17 cellular contexts compared by ENCODE assay signal in the genomic region with DNA sequence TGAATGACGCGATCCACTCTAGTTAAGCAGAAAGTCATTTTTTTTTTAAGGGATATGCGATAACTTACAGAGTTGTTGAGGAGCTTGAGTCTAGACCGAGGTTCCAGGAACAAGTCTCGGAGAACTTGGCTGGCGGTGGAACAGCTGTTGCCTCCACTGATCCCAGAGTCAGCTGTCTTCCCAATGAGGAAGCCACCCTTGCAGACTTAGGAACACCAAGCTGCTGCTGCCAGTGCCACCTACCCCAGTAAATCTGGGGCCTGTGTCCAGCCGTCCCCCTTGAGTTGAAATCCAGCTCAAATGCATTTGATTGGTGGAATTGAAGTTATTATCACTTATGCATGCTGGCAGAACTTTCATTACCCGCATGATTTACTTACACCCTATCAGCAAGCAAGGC. TPM values are rescaled to one million over a fixed set of nuclear protein-coding genes. Genes with fewer than 3 reads are reported as not detected.
A peak's percentile ranks its signal among the peaks of the same experiment; 100 is the strongest.
DNase-seq lines count a peak whose midpoint lies in the region; ATAC-seq and FAIRE-seq lines count a peak whose summit lies in the region.
"Had no signal": no experiment of that assay in that cellular context is flagged by ENCODE, and none has a peak within 500 bp of the region (broad histone marks: within the 10 kb centered on the region; RNA-seq: fewer than 3 reads in every experiment).

No MANE protein-coding gene starts in this region.

- H4K8ac ChIP-seq in mesendoderm (ENCODE audit: low read depth, low read length) (no peak overlapping the region), trophoblast cell (ENCODE audit: low read depth, low read length) (peak overlapping the region; percentile 82)

- H3K27ac ChIP-seq in mesendoderm (ENCODE audit: low read depth, low read length) (no peak overlapping the region), trophoblast cell (ENCODE audit: low read depth, low read length) (no peak overlapping the region), GM23248 (no peak overlapping the region)
- H3K27ac ChIP-seq: BLaER1 had no signal

- no peaks in the 10 kb centered on the region for H3K9me3 ChIP-seq in trophoblast cell (ENCODE audit: insufficient read depth, low read depth, low read length)
- H3K9me3 ChIP-seq in GM23248 (ENCODE audit: low read depth) = no peaks in the 10 kb centered on the region
- H3K9me3 ChIP-seq: BLaER1 had no signal

- H3K36me3 ChIP-seq in mesendoderm (ENCODE audit: control insufficient read depth, insufficient read depth, low read length) = peaks cover 3% of the 10 kb centered on the region
- peaks cover 9 to 14% of the 10 kb centered on the region in 2 experiments for H3K36me3 ChIP-seq in trophoblast cell (ENCODE audit: control insufficient read depth in 1 of 2, insufficient read depth in 2 of 2, low read length in 2 of 2)
- H3K36me3 ChIP-seq in GM23248 (ENCODE audit: low read depth) = peaks cover 10% of the 10 kb centered on the region; the same call in 1 of the 2 replicates

- no peak overlapping the region for H3K4me2 ChIP-seq in mesendoderm (ENCODE audit: low read length)
- no peak overlapping the region for H3K4me2 ChIP-seq in trophoblast cell (ENCODE audit: low read length)
- no peak overlapping the region for H3K4me2 ChIP-seq in GM23248 (ENCODE audit: unreplicated experiment)
- H3K4me2 ChIP-seq: BLaER1 had no signal

- in situ Hi-C loops in GM23248 (cut with MboI) = no loop called here

- no peak for ATAC-seq in HG03108 (IDR thresholded peaks at IDR 0.05; ENCODE audit: unreplicated experiment)
- ATAC-seq in T-cell (replicated peaks in 1 of 4) = no peak

- H3K14ac ChIP-seq in trophoblast cell (ENCODE audit: low read length) = no peak overlapping the region

- no peak overlapping the region for H2BK120ac ChIP-seq in mesendoderm (ENCODE audit: low read depth, low read length)
- no peak overlapping the region for H2BK120ac ChIP-seq in trophoblast cell (ENCODE audit: insufficient read depth, low read length, poor library complexity)

- H4K91ac ChIP-seq in trophoblast cell (ENCODE audit: low read depth, low read length) = peak overlapping the region; percentile 37

- H2BK5ac ChIP-seq in mesendoderm (ENCODE audit: low read length) (no peak overlapping the region), trophoblast cell (ENCODE audit: low read depth, low read length, poor library complexity) (peak overlapping the region; percentile 73)

- H3K9ac ChIP-seq in mesendoderm (ENCODE audit: low read length) (no peak overlapping the region), trophoblast cell (ENCODE audit: low read length) (no peak overlapping the region), GM23248 (no peak overlapping the region)
- H3K9ac ChIP-seq: BLaER1 had no signal

- H3K23ac ChIP-seq in mesendoderm (ENCODE audit: low read length) (peak overlapping the region; percentile 10), trophoblast cell (ENCODE audit: low read length) (no peak overlapping the region)

- no peaks in the 10 kb centered on the region for H3K9me3 Mint-ChIP-seq in activated T-cell treated with anti-CD3 and anti-CD28 coated beads, Interleukin-2, amount 50 U/mL, for 24 hours
- H3K9me3 Mint-ChIP-seq in T-cell = no peaks in the 10 kb centered on the region
- H3K9me3 Mint-ChIP-seq: CD14-positive monocyte; CD4-positive, alpha-beta memory T cell; H9 had no signal

- H3K27me3 Mint-ChIP-seq in activated T-cell treated with anti-CD3 and anti-CD28 coated beads, Interleukin-2, amount 50 U/mL, for 24 hours = no peaks in the 10 kb centered on the region
- H3K27me3 Mint-ChIP-seq in T-cell = no peaks in the 10 kb centered on the region
- H3K27me3 Mint-ChIP-seq: CD4-positive, alpha-beta memory T cell had no signal

- peak overlapping the region; percentile 49 for H2BK12ac ChIP-seq in trophoblast cell (ENCODE audit: low read length)

- H3K18ac ChIP-seq in mesendoderm (ENCODE audit: low read length) (no peak overlapping the region), trophoblast cell (ENCODE audit: low read length) (peak overlapping the region; percentile 99)

- H2AFZ ChIP-seq in trophoblast cell (ENCODE audit: insufficient read depth, low read length, poor library complexity) = peak overlapping the region; percentile 54
- no peak overlapping the region for H2AFZ ChIP-seq in GM23248

- H3K27me3 ChIP-seq in mesendoderm (ENCODE audit: insufficient read depth, low read length, poor library complexity) (no peaks in the 10 kb centered on the region), trophoblast cell (ENCODE audit: insufficient read depth, low read length) (no peaks in the 10 kb centered on the region), GM23248 (replicated peaks; ENCODE audit: insufficient read depth) (no peaks in the 10 kb centered on the region)
- H3K27me3 ChIP-seq: BLaER1 had no signal

- H3K4ac ChIP-seq in mesendoderm (ENCODE audit: low read depth, low read length) (no peak overlapping the region), trophoblast cell (ENCODE audit: low read depth, low read length) (peak overlapping the region; percentile 89)

- H3K9me2 ChIP-seq in GM23248 (ENCODE audit: insufficient read depth) = no peaks in the 10 kb centered on the region

- H2BK15ac ChIP-seq in mesendoderm (replicated peaks; ENCODE audit: low read depth) = no peak overlapping the region

- no peak overlapping the region for H3K4me3 Mint-ChIP-seq in activated T-cell treated with anti-CD3 and anti-CD28 coated beads, Interleukin-2, amount 50 U/mL, for 24 hours
- no peak overlapping the region for H3K4me3 Mint-ChIP-seq in T-cell
- H3K4me3 Mint-ChIP-seq: CD14-positive monocyte; CD4-positive, alpha-beta memory T cell; H9 had no signal

- H3K4me1 ChIP-seq in mesendoderm (ENCODE audit: control insufficient read depth, low read depth, low read length) (peaks cover 5% of the 10 kb centered on the region), trophoblast cell (ENCODE audit: control insufficient read depth in 1 of 2, insufficient read depth in 2 of 2, low read length in 2 of 2) (peaks cover 10 to 13% of the 10 kb centered on the region in 2 experiments), GM23248 (ENCODE audit: insufficient read depth) (peaks cover 31% of the 10 kb centered on the region)

- peak overlapping the region; percentile 54 for H4K12ac ChIP-seq in trophoblast cell (ENCODE audit: low read depth, low read length)

- no peak for DNase-seq in activated T-cell treated with anti-CD3 and anti-CD28 coated beads, Interleukin-2, amount 50 U/mL, for 24 hours
- no peak for DNase-seq in activated T-cell treated with anti-CD3 and anti-CD28 coated beads, Interleukin-2, amount 50 U/mL, for 1 hour
- DNase-seq in HTR-8/SVneo (ENCODE audit: insufficient read length, low spot score) = no peak
- DNase-seq in mesendoderm = no peak
- no peak for DNase-seq in trophoblast cell
- no peak for DNase-seq in GM23248
- no peak for DNase-seq in T-cell
- DNase-seq: 8988T; CD4-positive, alpha-beta memory T cell; DMS153; DMS79 treated with DMSO at 0.1 percent for 48 hours; GF-D8; GOT3; H9 had no signal

- H3K36me3 Mint-ChIP-seq in activated T-cell treated with anti-CD3 and anti-CD28 coated beads, Interleukin-2, amount 50 U/mL, for 24 hours (ENCODE audit: low read depth) = peaks cover 72% of the 10 kb centered on the region
- H3K36me3 Mint-ChIP-seq in T-cell = peaks cover 30% of the 10 kb centered on the region

- H3K27ac Mint-ChIP-seq in activated T-cell treated with anti-CD3 and anti-CD28 coated beads, Interleukin-2, amount 50 U/mL, for 24 hours = peak overlapping the region; percentile 14
- H3K27ac Mint-ChIP-seq in T-cell = no peak overlapping the region
- H3K27ac Mint-ChIP-seq: CD14-positive monocyte; CD4-positive, alpha-beta memory T cell had no signal

- POLR2A ChIA-PET in T-cell (lab: Charles Lee) = no interaction called here

- WGBS in mesendoderm (ENCODE audit: extremely low coverage, insufficient coverage, low lambda C conversion rate) = no CpG with 5 or more reads among the region's 8 CpGs
- no CpG with 5 or more reads among the region's 8 CpGs for WGBS in trophoblast cell (ENCODE audit: extremely low coverage, insufficient coverage, insufficient read length)
- WGBS in GM23248 (ENCODE audit: low coverage in 1 of 2, low lambda C conversion rate in 2 of 2, missing lambda C conversion rate in 2 of 2), 2 experiments = 94 to 95% methylated on average over 8 of the region's 8 CpGs

- H3K4me3 ChIP-seq in mesendoderm (ENCODE audit: low read length) = no peak overlapping the region
- no peak overlapping the region for H3K4me3 ChIP-seq in trophoblast cell (ENCODE audit: low read depth, low read length)
- H3K4me3 ChIP-seq in GM23248 = no peak overlapping the region
- H3K4me3 ChIP-seq: BLaER1 had no signal

- no peak overlapping the region for H2AK5ac ChIP-seq in mesendoderm (ENCODE audit: low read length)
- H2AK5ac ChIP-seq in trophoblast cell (ENCODE audit: low read length) = peak overlapping the region; percentile 86

- no peaks in the 10 kb centered on the region for H4K20me1 ChIP-seq in GM23248 (ENCODE audit: insufficient read depth)

- CTCF ChIA-PET in T-cell (lab: Charles Lee) = interaction anchor here in 1 of 2 donors (0.5 to 2.0 kb wide), 4 partner anchors 10 to 1001 kb away, joined by 3 to 15 read pairs (median 4); no protein-coding TSS in a partner anchor

- H3F3A ChIP-seq in GM23248 (ENCODE audit: insufficient read depth) = peaks cover 7% of the 10 kb centered on the region; the same call in 1 of the 2 replicates

- H3K56ac ChIP-seq in mesendoderm (ENCODE audit: low read length) = no peak overlapping the region

- FAIRE-seq in HTR-8/SVneo (lab: Jason Lieb, UNC) = peak; percentile 63

- H3K79me2 ChIP-seq in mesendoderm (ENCODE audit: control insufficient read depth, insufficient read depth, low read length) (peaks cover 39% of the 10 kb centered on the region), trophoblast cell (ENCODE audit: control insufficient read depth, insufficient read depth, low read length, poor library complexity) (peaks cover 4% of the 10 kb centered on the region), GM23248 (ENCODE audit: insufficient read depth) (peaks cover 64% of the 10 kb centered on the region)

- no peak overlapping the region for H4K5ac ChIP-seq in mesendoderm (ENCODE audit: low read length)

- peaks cover 48% of the 10 kb centered on the region for H3K4me1 Mint-ChIP-seq in activated T-cell treated with anti-CD3 and anti-CD28 coated beads, Interleukin-2, amount 50 U/mL, for 24 hours (ENCODE audit: low read depth)
- H3K4me1 Mint-ChIP-seq in T-cell = peaks cover 23 to 42% (median 34%) of the 10 kb centered on the region in 3 donors

- peaks cover 21% of the 10 kb centered on the region for H3K79me1 ChIP-seq in mesendoderm (ENCODE audit: low read length)
- H3K79me1 ChIP-seq in trophoblast cell (ENCODE audit: low read length) = peaks cover 8% of the 10 kb centered on the region

RNA-seq across cellular contexts. Expression of gene PFDN4, which starts 6.7 kb away (rescaled TPM):
- polyA plus RNA-seq in mesendoderm (2013, experiment 1 of 2) = 263 TPM
- 260 TPM for polyA plus RNA-seq in mesendoderm (2013, experiment 2 of 2)
- 157 and 160 TPM in 2 replicates for polyA plus RNA-seq in trophoblast cell (2013)
- 64.5 and 70.9 TPM in 2 replicates for total RNA-seq in GM23248 (2014; rRNA removed; shearing (Covaris generic))
- 80.1 and 83.6 TPM in 2 replicates for polyA plus RNA-seq in GM23248 (2016; fragmentation: Nextera tagmentation; extraction: Ambion mirVana)
- 10 to 100 TPM; 14.9 to 19.2 (median 17.6) TPM for total RNA-seq in T-cell

RNA-seq across cellular contexts. Expression of gene CYP24A1, which starts 40.8 kb away (rescaled TPM):
- polyA plus RNA-seq in mesendoderm (2013, experiment 1 of 2) = 0.81 TPM
- 0.91 TPM for polyA plus RNA-seq in mesendoderm (2013, experiment 2 of 2)
- polyA plus RNA-seq in trophoblast cell (2013) = 4.6 and 4.7 TPM in 2 replicates
- total RNA-seq in GM23248 (2014; rRNA removed; shearing (Covaris generic)) = 1.2 TPM in 1 of 2 replicates, not detected in the other
- 0.37 and 0.43 TPM in 2 replicates for polyA plus RNA-seq in GM23248 (2016; fragmentation: Nextera tagmentation; extraction: Ambion mirVana)
- total RNA-seq in T-cell = under 1 TPM in 4 of 5 donors, not detected in 1; 0.13 to 0.79 (median 0.42) TPM
- total RNA-seq: H9 had no signal
- polyA plus RNA-seq: CD14-positive monocyte had no signal
